8 cellular contexts compared by ENCODE assay signal in the genomic region with DNA sequence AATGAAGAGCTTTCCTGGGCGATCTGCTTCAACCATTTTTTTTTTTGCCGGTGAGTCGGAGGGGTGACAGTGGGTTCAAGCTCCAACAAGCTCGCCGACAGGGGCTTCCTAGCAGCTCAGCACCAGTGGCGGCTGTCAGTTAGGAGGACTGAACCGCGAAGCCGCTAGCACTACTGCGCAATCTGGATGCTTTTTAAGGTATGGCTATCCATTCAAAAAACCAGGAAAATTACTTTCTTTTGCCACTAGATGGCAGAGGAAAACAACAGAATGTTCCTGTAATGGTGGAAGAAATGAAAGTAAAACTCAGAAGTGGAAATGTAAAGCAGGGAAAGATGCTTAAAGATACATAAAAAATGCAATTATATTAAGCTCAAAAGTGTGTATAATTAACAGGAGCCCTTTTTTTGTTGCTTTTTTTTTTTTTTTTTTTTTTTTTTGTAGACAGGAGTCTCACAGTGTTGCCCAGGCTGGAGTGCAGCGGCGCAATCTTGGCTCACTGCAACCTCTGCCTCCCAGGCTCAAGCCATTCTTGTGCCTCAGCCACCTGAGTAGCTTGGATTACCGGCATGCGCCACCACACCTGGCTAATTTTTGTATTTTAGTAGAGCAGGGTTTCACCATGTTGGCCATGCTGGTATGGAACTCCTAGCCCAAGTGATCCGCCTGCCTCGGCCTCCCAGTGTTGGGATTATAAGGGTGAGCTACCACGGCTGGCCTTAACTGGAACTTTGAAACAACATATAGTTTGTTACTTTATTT. TPM values are rescaled to one million over a fixed set of nuclear protein-coding genes. Genes with fewer than 3 reads are reported as not detected.
DNase-seq lines count a peak whose midpoint lies in the region; ATAC-seq, FAIRE-seq and TF ChIP-seq lines count a peak whose summit lies in the region.

No MANE protein-coding gene starts in this region.

- H2BK15ac ChIP-seq in H1 (ENCODE audit: low read length): no peak overlapping the region

- no peak overlapping the region for H3K9ac ChIP-seq in H1 (replicated peaks in 1 of 4; ENCODE audit: extremely low read depth in 1 of 4, low read depth in 3 of 4, low read length in 3 of 4)

- no peak overlapping the region for H3K4ac ChIP-seq in H1 (replicated peaks; ENCODE audit: insufficient read length, low read depth, low read length)

- H3K14ac ChIP-seq in H1 (ENCODE audit: insufficient read length): no peak overlapping the region

- no peak overlapping the region for H3K56ac ChIP-seq in H1 (replicated peaks; ENCODE audit: insufficient read length, low read depth, low read length)

- H3K4me1 ChIP-seq in H1 (replicated peaks in 1 of 4; ENCODE audit: control insufficient read depth in 3 of 4, insufficient read depth in 4 of 4, low read length in 3 of 4): peaks cover 0 to 3% (median 0%) of the 10 kb centered on the region in 4 experiments; a peak in 1 of 7 replicates
- peaks cover 41% of the 10 kb centered on the region for H3K4me1 ChIP-seq in mucosa of descending colon (ENCODE audit: low read depth)

- H2BK120ac ChIP-seq in H1 (replicated peaks; ENCODE audit: low read depth, low read length): no peak overlapping the region

- H2BK20ac ChIP-seq in H1 (ENCODE audit: low read length): no peak overlapping the region

- H3K9me3 ChIP-seq in H1 (ENCODE audit: insufficient read depth in 2 of 2, low read depth in 1 of 2, low read length in 1 of 2) (no peaks in the 10 kb centered on the region), mucosa of descending colon (no peaks in the 10 kb centered on the region)

- intact Hi-C loops in mucosa of descending colon (cut with DNase I, micrococcal nuclease): no loop called here

- H3K4me3 ChIP-seq in AG09309 (ENCODE audit: control insufficient read depth, low read depth, low read length): no peak overlapping the region
- H3K4me3 ChIP-seq in GM12864 (ENCODE audit: low read depth, low read length): peak overlapping the region; percentile 43
- no peak overlapping the region for H3K4me3 ChIP-seq in H1 (ENCODE audit: extremely low read depth in 1 of 4, insufficient read depth in 2 of 4, low read depth in 3 of 4, low read length in 4 of 4)
- no peak overlapping the region for H3K4me3 ChIP-seq in mucosa of descending colon

- POLR2A ChIA-PET in H1 (lab: Charles Lee; ENCODE audit: partially characterized antibody): interaction anchor here (0.6 to 1.0 kb wide), 3 partner anchors 9 to 1747 kb away, joined by 3 to 4 read pairs (median 3); no protein-coding TSS in a partner anchor

- H2BK5ac ChIP-seq in H1 (ENCODE audit: low read depth, low read length): no peak overlapping the region

- no peak for TF ChIP-seq POLR2A in H1 (IDR thresholded peaks at IDR 0.05; ENCODE audit: control extremely low read depth in 1 of 2, low read depth in 2 of 2, low read length in 2 of 2)

- peaks cover 0 to 35% (median 7%) of the 10 kb centered on the region in 4 experiments; a peak in 6 of 8 replicates for H3K36me3 ChIP-seq in H1 (ENCODE audit: control insufficient read depth in 2 of 4, insufficient read depth in 4 of 4, low read length in 3 of 4)
- H3K36me3 ChIP-seq in mucosa of descending colon (ENCODE audit: low read depth): no peaks in the 10 kb centered on the region

- no peaks in the 10 kb centered on the region for H3K23me2 ChIP-seq in H1 (ENCODE audit: low read depth, low read length)

- H2AK5ac ChIP-seq in H1 (ENCODE audit: low read depth, low read length): no peak overlapping the region

- ATAC-seq in mucosa of descending colon: peak; percentile 75
- no peak for ATAC-seq in GM19455 (IDR thresholded peaks at IDR 0.05; ENCODE audit: unreplicated experiment)
- no peak for ATAC-seq in GM19463 (IDR thresholded peaks at IDR 0.05; ENCODE audit: unreplicated experiment)

- no peak overlapping the region for H3K18ac ChIP-seq in H1 (ENCODE audit: extremely low read depth, low read length)

- no peak overlapping the region for H3K27ac ChIP-seq in H1 (ENCODE audit: low read depth, low read length)

- H4K5ac ChIP-seq in H1 (ENCODE audit: insufficient read length, low read depth, low read length): no peak overlapping the region

- H4K20me1 ChIP-seq in H1 (replicated peaks in 1 of 2; ENCODE audit: control insufficient read depth in 1 of 2, insufficient read depth in 2 of 2, low read length in 2 of 2): peaks cover 6 to 9% of the 10 kb centered on the region in 2 experiments

- peak; percentile 41 to 57 for TF ChIP-seq RAD21 in H1 (IDR thresholded peaks at IDR 0.05 in 1 of 2, conservative IDR thresholded peaks at IDR 0.05 in 1 of 2; ENCODE audit: low read depth in 2 of 2, low read length in 2 of 2)

- CTCF ChIA-PET in H1 (lab: Charles Lee; ENCODE audit: partially characterized antibody): interaction anchor here (0.6 to 3.4 kb wide), 38 partner anchors 11 to 780 kb away, joined by 3 to 63 read pairs (median 4); no protein-coding TSS in a partner anchor

- peaks cover 3% of the 10 kb centered on the region; the same call in 1 of the 2 replicates for H3K79me1 ChIP-seq in H1 (ENCODE audit: low read depth, low read length)

- H2BK12ac ChIP-seq in H1 (ENCODE audit: low read depth, low read length): no peak overlapping the region

- no peak overlapping the region for H2AFZ ChIP-seq in H1 (ENCODE audit: low read length)

- no peak for TF ChIP-seq EP300 in H1 (IDR thresholded peaks at IDR 0.05; ENCODE audit: borderline replicate concordance in 1 of 2, low read depth in 2 of 2, low read length in 2 of 2)

- peaks cover 0 to 88% of the 10 kb centered on the region in 2 experiments; a peak in 3 of 4 replicates for H3K79me2 ChIP-seq in H1 (ENCODE audit: control insufficient read depth in 1 of 2, insufficient read depth in 2 of 2, low read length in 2 of 2)

- TF ChIP-seq CTCF in AG09309 (IDR thresholded peaks at IDR 0.05; ENCODE audit: control insufficient read depth, insufficient read depth, low read depth, low read length, missing control alignments): peak; percentile 61
- TF ChIP-seq CTCF in GM12864 (IDR thresholded peaks at IDR 0.05; ENCODE audit: low read depth, low read length, missing control alignments): peak; percentile 57
- TF ChIP-seq CTCF in H1 (IDR thresholded peaks at IDR 0.05; ENCODE audit: control extremely low read depth in 1 of 3, insufficient read depth in 1 of 3, low read depth in 1 of 3, low read length in 3 of 3): peak in 2 of 3 experiments; percentile 39 to 51; a peak in 2 of 4 replicates
- peak; percentile 42 for TF ChIP-seq CTCF in mucosa of descending colon (IDR thresholded peaks at IDR 0.05)

- H3K23ac ChIP-seq in H1 (ENCODE audit: insufficient read length): no peak overlapping the region

- H3K4me2 ChIP-seq in H1 (ENCODE audit: insufficient read depth in 1 of 2, low read depth in 2 of 2, low read length in 2 of 2): no peak overlapping the region

- FAIRE-seq in H1 (lab: Jason Lieb, UNC): no peak

- H4K91ac ChIP-seq in H1 (replicated peaks; ENCODE audit: insufficient read length, low read length): no peak overlapping the region

- H4K8ac ChIP-seq in H1 (ENCODE audit: extremely low read depth, insufficient read depth, low read length): no peak overlapping the region

- DNase-seq in AG09309 (ENCODE audit: low read depth) (no peak), GM12864 (ENCODE audit: low read depth) (peak; percentile 40), MV-4-11 (lab: John Stamatoyannopoulos, UW) (peak; percentile 85), T-helper 9 cell (peak; percentile 29), H1 (ENCODE audit: low read depth in 1 of 2, low spot score in 2 of 2) (no peak), mucosa of descending colon (peak in 1 of 3 donors; percentile 36)

- H3K27me3 ChIP-seq in H1 (replicated peaks in 1 of 4; ENCODE audit: control insufficient read depth in 3 of 4, extremely low read depth in 1 of 4, insufficient read depth in 3 of 4, low read length in 3 of 4): no peaks in the 10 kb centered on the region

- WGBS in H1 (ENCODE audit: extremely low coverage in 1 of 2, insufficient coverage in 1 of 2, insufficient read length in 1 of 2, insufficient replicate concordance in 2 of 2, low coverage in 1 of 2, low lambda C conversion rate in 2 of 2, missing lambda C conversion rate in 1 of 2), 2 experiments: 89% methylated on average over 16 of the region's 17 CpGs; no CpG with 5 or more reads in 1 of the 2 experiments

TF ChIP-seq in H1, 55 proteins besides CTCF, POLR2A, EP300 and RAD21 (continues in another document):
- no peak for TF ChIP-seq TAF1 (IDR thresholded peaks at IDR 0.05; ENCODE audit: low read depth, low read length)
- no peak for TF ChIP-seq JUND (IDR thresholded peaks at IDR 0.05; ENCODE audit: low read length)

RNA-seq across cellular contexts. Expression of gene KYAT3, which starts 8.5 kb away (rescaled TPM):
- 30.6 and 34.9 TPM in 2 replicates for total RNA-seq in H1 (2021; fragmentation: NEBNext Ultra II Directional; extraction: Animal tissue kit (Norgen Biotek cat#: 25700))
- 12.5 and 18.5 TPM in 2 replicates for polyA plus RNA-seq in H1 (2011; rRNA removed)
- polyA plus RNA-seq in H1 (2011; cell fraction: cytosol; rRNA removed): 26.0 TPM
- polyA plus RNA-seq in H1 (2011; cell fraction: nucleus; rRNA removed): 5.1 TPM
- polyA plus RNA-seq in H1 (2012, experiment 1 of 2): 20.5 to 42.0 TPM (median 26.0 TPM) in 4 replicates
- 4.8 TPM for polyA plus RNA-seq in H1 (2012, experiment 2 of 2)
- polyA plus RNA-seq in H1 (2013, experiment 1 of 2): 28.6 TPM
- 28.3 TPM for polyA plus RNA-seq in H1 (2013, experiment 2 of 2)
- polyA minus RNA-seq in H1 (2011; rRNA and poly(A)+ RNA removed): 15.6 and 20.4 TPM in 2 replicates
- 12.8 TPM for polyA minus RNA-seq in H1 (2011; cell fraction: cytosol; rRNA and poly(A)+ RNA removed)
- 13.4 TPM for polyA minus RNA-seq in H1 (2011; cell fraction: nucleus; rRNA and poly(A)+ RNA removed)
- 10 to 100 TPM; 15.3 to 34.3 (median 23.8) TPM for total RNA-seq in mucosa of descending colon

RNA-seq across cellular contexts. Expression of gene RBMXL1, which starts 8.5 kb away (rescaled TPM):
- total RNA-seq in H1 (2021; fragmentation: NEBNext Ultra II Directional; extraction: Animal tissue kit (Norgen Biotek cat#: 25700)): 30.4 and 31.6 TPM in 2 replicates
- 4.7 and 9.1 TPM in 2 replicates for polyA plus RNA-seq in H1 (2011; rRNA removed)
- polyA plus RNA-seq in H1 (2011; cell fraction: cytosol; rRNA removed): 7.6 TPM
- polyA plus RNA-seq in H1 (2011; cell fraction: nucleus; rRNA removed): 8.2 TPM
- polyA plus RNA-seq in H1 (2012, experiment 1 of 2): 10.6 to 17.0 TPM (median 13.1 TPM) in 4 replicates
- 1.7 TPM for polyA plus RNA-seq in H1 (2012, experiment 2 of 2)
- 12.5 TPM for polyA plus RNA-seq in H1 (2013, experiment 1 of 2)
- polyA plus RNA-seq in H1 (2013, experiment 2 of 2): 11.8 TPM
- 14.7 and 19.9 TPM in 2 replicates for polyA minus RNA-seq in H1 (2011; rRNA and poly(A)+ RNA removed)
- 6.1 TPM for polyA minus RNA-seq in H1 (2011; cell fraction: cytosol; rRNA and poly(A)+ RNA removed)
- 19.5 TPM for polyA minus RNA-seq in H1 (2011; cell fraction: nucleus; rRNA and poly(A)+ RNA removed)
- 10 to 100 TPM; 11.8 to 14.0 (median 11.9) TPM for total RNA-seq in mucosa of descending colon

RNA-seq across cellular contexts. Expression of gene GBP3, which starts 38.7 kb away (rescaled TPM):
- not detected in 2 replicates for total RNA-seq in H1 (2021; fragmentation: NEBNext Ultra II Directional; extraction: Animal tissue kit (Norgen Biotek cat#: 25700))
- polyA plus RNA-seq in H1 (2011; rRNA removed): not detected in 2 replicates
- not detected for polyA plus RNA-seq in H1 (2011; cell fraction: cytosol; rRNA removed)
- polyA plus RNA-seq in H1 (2011; cell fraction: nucleus; rRNA removed): not detected
- not detected in 4 replicates for polyA plus RNA-seq in H1 (2012, experiment 1 of 2)
- not detected for polyA plus RNA-seq in H1 (2012, experiment 2 of 2)
- not detected for polyA plus RNA-seq in H1 (2013, experiment 1 of 2)
- polyA plus RNA-seq in H1 (2013, experiment 2 of 2): not detected
- polyA minus RNA-seq in H1 (2011; rRNA and poly(A)+ RNA removed): not detected in 2 replicates
- not detected for polyA minus RNA-seq in H1 (2011; cell fraction: cytosol; rRNA and poly(A)+ RNA removed)
- polyA minus RNA-seq in H1 (2011; cell fraction: nucleus; rRNA and poly(A)+ RNA removed): not detected
- total RNA-seq in mucosa of descending colon: 100 to 1,000 TPM in 1 of 3 donors, 10 to 100 TPM in 2; 48.4 to 176 (median 60.4) TPM

Comparison
In these comparisons a context has a peak if more than half of its experiments do, and no peak if none do; other contexts are left out.
1. DNase-seq: peak in GM12864 (single experiment), MV-4-11 (single experiment) and T-helper 9 cell (single experiment); none in AG09309 (single experiment) and H1 (0 of 2).
2. RNA of gene GBP3, which starts 38.7 kb away (total RNA-seq): 48.4 to 176 TPM in mucosa of descending colon; not detected in H1; every median in the first group is over 10 times any median in the second.
3. Peak in every context shown above with its lines, with median percentiles within 50 percentile points of each other: CTCF ChIP-seq.